Comparison of ENCODE assay signal across 13 cellular contexts in the genomic region with DNA sequence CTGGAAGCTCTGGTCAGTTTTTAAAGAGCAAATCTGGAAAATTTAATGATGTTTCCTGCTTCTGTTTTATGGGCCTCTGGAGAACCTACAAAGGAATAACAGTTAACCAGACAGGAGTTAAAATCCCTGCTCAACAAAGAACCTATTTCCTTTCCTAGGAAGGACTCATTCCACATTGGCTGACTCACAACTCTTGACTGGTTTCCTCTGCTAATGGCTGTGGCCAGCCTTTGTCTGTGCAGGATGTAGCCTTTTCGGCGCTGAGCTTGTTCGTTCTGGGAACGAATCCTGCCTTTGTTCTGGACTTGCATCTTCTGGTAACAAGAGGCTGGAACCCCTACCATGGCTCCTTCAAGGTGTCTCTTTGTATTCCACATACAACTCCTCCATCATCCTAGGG.
DNase-seq lines count a peak whose midpoint lies in the region; ATAC-seq and TF ChIP-seq lines count a peak whose summit lies in the region.
"Had no signal": no experiment of that assay in that cellular context is flagged by ENCODE, and none has a peak within 500 bp of the region (broad histone marks: within the 10 kb centered on the region; RNA-seq: fewer than 3 reads in every experiment).

No MANE protein-coding gene starts in this region.

- TF ChIP-seq CTCF in RWPE2 (IDR thresholded peaks at IDR 0.05; ENCODE audit: poor library complexity, severe bottlenecking) (no peak), osteocyte (IDR thresholded peaks at IDR 0.05) (no peak)

- no peaks in the 10 kb centered on the region for H3K9me3 Mint-ChIP-seq in osteocyte (ENCODE audit: unreplicated experiment)
- H3K9me3 Mint-ChIP-seq: activated naive CD4-positive, alpha-beta T cell treated with anti-CD3 and anti-CD28 coated beads, Interleukin-2, amount 50 U/mL, for 24 hours had no signal

- ATAC-seq in RWPE2 (ENCODE audit: low read depth), result peak; percentile 96
- no peak for ATAC-seq in GM18873 (IDR thresholded peaks at IDR 0.05; ENCODE audit: low FRiP score, unreplicated experiment)
- no peak for ATAC-seq in HG02970 (IDR thresholded peaks at IDR 0.05; ENCODE audit: low FRiP score, unreplicated experiment)

- peak overlapping the region; percentile 20 for H3K27ac Mint-ChIP-seq in osteocyte (ENCODE audit: unreplicated experiment)
- H3K27ac Mint-ChIP-seq: activated naive CD4-positive, alpha-beta T cell treated with anti-CD3 and anti-CD28 coated beads, Interleukin-2, amount 50 U/mL, for 24 hours had no signal

- H3K27me3 ChIP-seq in RWPE2 (ENCODE audit: insufficient read depth, poor library complexity, severe bottlenecking), result no peaks in the 10 kb centered on the region

- no peaks in the 10 kb centered on the region for H3K9me3 ChIP-seq in RWPE2 (ENCODE audit: severe bottlenecking)
- H3K9me3 ChIP-seq: Caco-2 had no signal

- DNase-seq in ELF-1 (ENCODE audit: low read depth, low spot score) (peak; percentile 32), RWPE2 (ENCODE audit: low spot score) (no peak), fibroblast of peridontal ligament (ENCODE audit: extremely low read depth) (peak; percentile 14), osteocyte (ENCODE audit: extremely low spot score, unreplicated experiment) (no peak), superior temporal gyrus (ENCODE audit: extremely low spot score) (no peak)
- DNase-seq in stimulated activated naive CD4-positive, alpha-beta T cell treated with Interleukin-2 at 50 U/mL for 16 hours (lab: John Stamatoyannopoulos, UW), result no peak
- DNase-seq: activated CD4-positive, CD25-positive, alpha-beta regulatory T cell; Caco-2; NCI-H526 treated with DMSO at 0.1 percent for 48 hours had no signal

- peak overlapping the region; percentile 23 for H3K27ac ChIP-seq in RWPE2 (ENCODE audit: poor library complexity, severe bottlenecking)
- H3K27ac ChIP-seq: parathyroid adenoma had no signal

- no peaks in the 10 kb centered on the region for H3K36me3 ChIP-seq in RWPE2 (ENCODE audit: low read depth)

- H3K27me3 Mint-ChIP-seq in osteocyte (ENCODE audit: unreplicated experiment), result peaks cover under 1% of the 10 kb centered on the region
- H3K27me3 Mint-ChIP-seq: activated naive CD4-positive, alpha-beta T cell treated with anti-CD3 and anti-CD28 coated beads, Interleukin-2, amount 50 U/mL, for 24 hours had no signal

- H3K4me3 Mint-ChIP-seq in osteocyte (ENCODE audit: unreplicated experiment), result no peak overlapping the region
- H3K4me3 Mint-ChIP-seq: activated naive CD4-positive, alpha-beta T cell treated with anti-CD3 and anti-CD28 coated beads, Interleukin-2, amount 50 U/mL, for 24 hours had no signal

- H3K4me1 Mint-ChIP-seq in osteocyte (ENCODE audit: unreplicated experiment), result peaks cover 6% of the 10 kb centered on the region

- H3K4me3 ChIP-seq in RWPE2 (ENCODE audit: severe bottlenecking), result no peak overlapping the region

- peaks cover 3% of the 10 kb centered on the region for H3K4me1 ChIP-seq in RWPE2 (ENCODE audit: insufficient read depth, poor library complexity, severe bottlenecking)
- H3K4me1 ChIP-seq: Caco-2 had no signal

- H3K36me3 Mint-ChIP-seq in osteocyte (ENCODE audit: unreplicated experiment), result no peaks in the 10 kb centered on the region
- H3K36me3 Mint-ChIP-seq: activated naive CD4-positive, alpha-beta T cell treated with anti-CD3 and anti-CD28 coated beads, Interleukin-2, amount 50 U/mL, for 24 hours had no signal

Comparison
In these comparisons a context has a peak if more than half of its experiments do, and no peak if none do; other contexts are left out.
1. DNase-seq: peak in ELF-1 (single experiment) and fibroblast of peridontal ligament (single experiment); none in RWPE2 (single experiment), osteocyte (single experiment), superior temporal gyrus (single experiment) and stimulated activated naive CD4-positive, alpha-beta T cell treated with Interleukin-2 at 50 U/mL for 16 hours (single experiment).